Comparison of ENCODE assay signal across 1 cellular context in genomic region chr13:95180513-95181245, GRCh38.
TF ChIP-seq lines count a peak whose summit lies in the region.

No MANE protein-coding gene starts in this region.

TF ChIP-seq in HepG2, 621 proteins besides CTCF, POLR2A, EP300 and RAD21 (continued from another document and continues in another):
- TF ChIP-seq, protein P1, sequence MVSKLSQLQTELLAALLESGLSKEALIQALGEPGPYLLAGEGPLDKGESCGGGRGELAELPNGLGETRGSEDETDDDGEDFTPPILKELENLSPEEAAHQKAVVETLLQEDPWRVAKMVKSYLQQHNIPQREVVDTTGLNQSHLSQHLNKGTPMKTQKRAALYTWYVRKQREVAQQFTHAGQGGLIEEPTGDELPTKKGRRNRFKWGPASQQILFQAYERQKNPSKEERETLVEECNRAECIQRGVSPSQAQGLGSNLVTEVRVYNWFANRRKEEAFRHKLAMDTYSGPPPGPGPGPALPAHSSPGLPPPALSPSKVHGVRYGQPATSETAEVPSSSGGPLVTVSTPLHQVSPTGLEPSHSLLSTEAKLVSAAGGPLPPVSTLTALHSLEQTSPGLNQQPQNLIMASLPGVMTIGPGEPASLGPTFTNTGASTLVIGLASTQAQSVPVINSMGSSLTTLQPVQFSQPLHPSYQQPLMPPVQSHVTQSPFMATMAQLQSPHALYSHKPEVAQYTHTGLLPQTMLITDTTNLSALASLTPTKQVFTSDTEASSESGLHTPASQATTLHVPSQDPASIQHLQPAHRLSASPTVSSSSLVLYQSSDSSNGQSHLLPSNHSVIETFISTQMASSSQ (IDR thresholded peaks at IDR 0.05; ENCODE audit: low read depth), result no peak
- TF ChIP-seq, protein P1 (CRISPR knock-in tag; IDR thresholded peaks at IDR 0.05; ENCODE audit: borderline replicate concordance), result no peak
- TF ChIP-seq ZBTB10 (CRISPR knock-in tag; IDR thresholded peaks at IDR 0.05; ENCODE audit: borderline replicate concordance) (no peak), KLF6 (CRISPR knock-in tag; IDR thresholded peaks at IDR 0.05) (no peak), BHLHE40 (IDR thresholded peaks at IDR 0.05; ENCODE audit: low read length) (no peak), ARID2 (CRISPR knock-in tag; IDR thresholded peaks at IDR 0.05; ENCODE audit: borderline replicate concordance) (no peak), ZNF180 (CRISPR knock-in tag; IDR thresholded peaks at IDR 0.05; ENCODE audit: borderline replicate concordance, low read depth) (no peak), HHEX (CRISPR knock-in tag; IDR thresholded peaks at IDR 0.05) (peak; percentile 52; the same call in 1 of the 2 replicates), ZBTB42 (CRISPR knock-in tag; IDR thresholded peaks at IDR 0.05) (no peak), ZMAT3 (CRISPR knock-in tag; conservative IDR thresholded peaks at IDR 0.05) (no peak), FOXC1 (CRISPR knock-in tag; IDR thresholded peaks at IDR 0.05; ENCODE audit: borderline replicate concordance) (no peak), ZNF44 (CRISPR knock-in tag; IDR thresholded peaks at IDR 0.05) (no peak), ZNF263 (CRISPR knock-in tag; IDR thresholded peaks at IDR 0.05) (peak; percentile 86), EED (CRISPR knock-in tag; IDR thresholded peaks at IDR 0.05) (no peak), ZKSCAN8 (CRISPR knock-in tag; IDR thresholded peaks at IDR 0.05; ENCODE audit: borderline replicate concordance) (peak; percentile 61; the same call in 1 of the 2 replicates), THAP8 (CRISPR knock-in tag; IDR thresholded peaks at IDR 0.05; ENCODE audit: borderline replicate concordance) (no peak), ZNF275 (CRISPR knock-in tag; IDR thresholded peaks at IDR 0.05; ENCODE audit: borderline replicate concordance) (no peak), ETV5 (CRISPR knock-in tag; IDR thresholded peaks at IDR 0.05; ENCODE audit: borderline replicate concordance) (no peak), MNT (IDR thresholded peaks at IDR 0.05) (no peak), SAFB2 (CRISPR knock-in tag; IDR thresholded peaks at IDR 0.05; ENCODE audit: borderline replicate concordance, low read depth) (no peak), ZNF296 (CRISPR knock-in tag; conservative IDR thresholded peaks at IDR 0.05) (no peak), POGK (CRISPR knock-in tag; conservative IDR thresholded peaks at IDR 0.05) (0 out of 2 replicates have a peak, but pooled peaks have one; percentile 34), MAZ (IDR thresholded peaks at IDR 0.05; ENCODE audit: borderline replicate concordance, low read depth, low read length) (no peak), MAZ (CRISPR knock-in tag; IDR thresholded peaks at IDR 0.05; ENCODE audit: low read depth) (no peak), HCFC1 (IDR thresholded peaks at IDR 0.05; ENCODE audit: low read depth, low read length) (no peak), RBAK (CRISPR knock-in tag; IDR thresholded peaks at IDR 0.05) (no peak), ZKSCAN5 (CRISPR knock-in tag; IDR thresholded peaks at IDR 0.05) (no peak), NRL (CRISPR knock-in tag; IDR thresholded peaks at IDR 0.05; ENCODE audit: borderline replicate concordance) (no peak), GLI4 (CRISPR knock-in tag; IDR thresholded peaks at IDR 0.05; ENCODE audit: borderline replicate concordance) (no peak), KDM5A (IDR thresholded peaks at IDR 0.05; ENCODE audit: borderline replicate concordance, low read length) (no peak), RORA (CRISPR knock-in tag; IDR thresholded peaks at IDR 0.05) (no peak), ZNF329 (CRISPR knock-in tag; IDR thresholded peaks at IDR 0.05; ENCODE audit: low read depth) (no peak), PHF5A (CRISPR knock-in tag; IDR thresholded peaks at IDR 0.05; ENCODE audit: low read depth, unreplicated experiment) (no peak), PRDM4 (CRISPR knock-in tag; IDR thresholded peaks at IDR 0.05; ENCODE audit: borderline replicate concordance) (no peak)
- TF ChIP-seq, protein P2, sequence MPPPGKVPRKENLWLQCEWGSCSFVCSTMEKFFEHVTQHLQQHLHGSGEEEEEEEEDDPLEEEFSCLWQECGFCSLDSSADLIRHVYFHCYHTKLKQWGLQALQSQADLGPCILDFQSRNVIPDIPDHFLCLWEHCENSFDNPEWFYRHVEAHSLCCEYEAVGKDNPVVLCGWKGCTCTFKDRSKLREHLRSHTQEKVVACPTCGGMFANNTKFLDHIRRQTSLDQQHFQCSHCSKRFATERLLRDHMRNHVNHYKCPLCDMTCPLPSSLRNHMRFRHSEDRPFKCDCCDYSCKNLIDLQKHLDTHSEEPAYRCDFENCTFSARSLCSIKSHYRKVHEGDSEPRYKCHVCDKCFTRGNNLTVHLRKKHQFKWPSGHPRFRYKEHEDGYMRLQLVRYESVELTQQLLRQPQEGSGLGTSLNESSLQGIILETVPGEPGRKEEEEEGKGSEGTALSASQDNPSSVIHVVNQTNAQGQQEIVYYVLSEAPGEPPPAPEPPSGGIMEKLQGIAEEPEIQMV (CRISPR knock-in tag; IDR thresholded peaks at IDR 0.05; ENCODE audit: low read depth), result no peak
- TF ChIP-seq, protein P3, sequence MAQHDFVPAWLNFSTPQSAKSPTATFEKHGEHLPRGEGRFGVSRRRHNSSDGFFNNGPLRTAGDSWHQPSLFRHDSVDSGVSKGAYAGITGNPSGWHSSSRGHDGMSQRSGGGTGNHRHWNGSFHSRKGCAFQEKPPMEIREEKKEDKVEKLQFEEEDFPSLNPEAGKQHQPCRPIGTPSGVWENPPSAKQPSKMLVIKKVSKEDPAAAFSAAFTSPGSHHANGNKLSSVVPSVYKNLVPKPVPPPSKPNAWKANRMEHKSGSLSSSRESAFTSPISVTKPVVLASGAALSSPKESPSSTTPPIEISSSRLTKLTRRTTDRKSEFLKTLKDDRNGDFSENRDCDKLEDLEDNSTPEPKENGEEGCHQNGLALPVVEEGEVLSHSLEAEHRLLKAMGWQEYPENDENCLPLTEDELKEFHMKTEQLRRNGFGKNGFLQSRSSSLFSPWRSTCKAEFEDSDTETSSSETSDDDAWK (CRISPR knock-in tag; IDR thresholded peaks at IDR 0.05), result no peak
- TF ChIP-seq, protein P4, sequence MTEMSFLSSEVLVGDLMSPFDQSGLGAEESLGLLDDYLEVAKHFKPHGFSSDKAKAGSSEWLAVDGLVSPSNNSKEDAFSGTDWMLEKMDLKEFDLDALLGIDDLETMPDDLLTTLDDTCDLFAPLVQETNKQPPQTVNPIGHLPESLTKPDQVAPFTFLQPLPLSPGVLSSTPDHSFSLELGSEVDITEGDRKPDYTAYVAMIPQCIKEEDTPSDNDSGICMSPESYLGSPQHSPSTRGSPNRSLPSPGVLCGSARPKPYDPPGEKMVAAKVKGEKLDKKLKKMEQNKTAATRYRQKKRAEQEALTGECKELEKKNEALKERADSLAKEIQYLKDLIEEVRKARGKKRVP (CRISPR knock-in tag; IDR thresholded peaks at IDR 0.05), result no peak
- TF ChIP-seq, protein P5, sequence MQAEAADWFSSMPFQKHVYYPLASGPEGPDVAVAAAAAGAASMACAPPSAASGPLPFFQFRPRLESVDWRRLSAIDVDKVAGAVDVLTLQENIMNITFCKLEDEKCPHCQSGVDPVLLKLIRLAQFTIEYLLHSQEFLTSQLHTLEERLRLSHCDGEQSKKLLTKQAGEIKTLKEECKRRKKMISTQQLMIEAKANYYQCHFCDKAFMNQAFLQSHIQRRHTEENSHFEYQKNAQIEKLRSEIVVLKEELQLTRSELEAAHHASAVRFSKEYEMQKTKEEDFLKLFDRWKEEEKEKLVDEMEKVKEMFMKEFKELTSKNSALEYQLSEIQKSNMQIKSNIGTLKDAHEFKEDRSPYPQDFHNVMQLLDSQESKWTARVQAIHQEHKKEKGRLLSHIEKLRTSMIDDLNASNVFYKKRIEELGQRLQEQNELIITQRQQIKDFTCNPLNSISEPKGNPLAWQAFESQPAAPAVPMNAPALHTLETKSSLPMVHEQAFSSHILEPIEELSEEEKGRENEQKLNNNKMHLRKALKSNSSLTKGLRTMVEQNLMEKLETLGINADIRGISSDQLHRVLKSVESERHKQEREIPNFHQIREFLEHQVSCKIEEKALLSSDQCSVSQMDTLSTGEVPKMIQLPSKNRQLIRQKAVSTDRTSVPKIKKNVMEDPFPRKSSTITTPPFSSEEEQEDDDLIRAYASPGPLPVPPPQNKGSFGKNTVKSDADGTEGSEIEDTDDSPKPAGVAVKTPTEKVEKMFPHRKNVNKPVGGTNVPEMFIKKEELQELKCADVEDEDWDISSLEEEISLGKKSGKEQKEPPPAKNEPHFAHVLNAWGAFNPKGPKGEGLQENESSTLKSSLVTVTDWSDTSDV (CRISPR knock-in tag; IDR thresholded peaks at IDR 0.05), result no peak
